Comparison of ENCODE assay signal across 12 cellular contexts in the genomic region with DNA sequence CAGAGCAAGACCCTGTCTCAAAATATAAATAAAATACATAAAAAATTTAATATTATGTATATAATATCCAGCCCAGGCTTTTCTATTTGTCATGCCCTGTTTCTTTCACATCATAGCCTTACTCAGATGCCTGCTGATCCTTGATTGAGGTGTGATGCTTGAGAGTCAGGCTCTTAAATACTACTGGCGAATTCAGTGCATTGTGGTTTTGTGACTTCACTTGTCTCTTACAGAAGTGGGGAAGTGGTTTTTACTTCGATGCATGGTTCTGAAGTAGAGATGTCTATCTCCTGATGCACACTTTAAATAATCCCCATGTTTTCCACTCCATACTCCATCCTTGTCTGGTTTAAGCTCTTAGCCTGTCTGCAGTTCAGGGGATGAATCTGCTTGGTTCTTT. TPM values are rescaled to one million over a fixed set of nuclear protein-coding genes. Genes with fewer than 3 reads are reported as not detected.
DNase-seq lines count a peak whose midpoint lies in the region; ATAC-seq, FAIRE-seq and TF ChIP-seq lines count a peak whose summit lies in the region.
"Had no signal": no experiment of that assay in that cellular context is flagged by ENCODE, and none has a peak within 500 bp of the region (broad histone marks: within the 10 kb centered on the region; RNA-seq: fewer than 3 reads in every experiment).

No MANE protein-coding gene starts in this region.

- H3K27ac ChIP-seq in GM12878 (ENCODE audit: control insufficient read depth, insufficient read depth), result no peak overlapping the region
- H3K27ac ChIP-seq: breast epithelium, lower lobe of right lung, right atrium auricular region had no signal

- no TSS peak for BruUV-seq in GM12878 (replicated peaks; lab: Mats Ljungman, UMichigan)

- no peak for TF ChIP-seq CTCF in GM12878 (IDR thresholded peaks at IDR 0.05 in 2 of 3, conservative IDR thresholded peaks at IDR 0.05 in 1 of 3; ENCODE audit: control insufficient read depth in 2 of 3, extremely low read depth in 1 of 3, insufficient read depth in 1 of 3, low read depth in 3 of 3, low read length in 3 of 3)

- no peak overlapping the region for H2AFZ ChIP-seq in GM12878 (ENCODE audit: control insufficient read depth, low read depth, low read length)

- H3K9ac ChIP-seq in GM12878 (ENCODE audit: control insufficient read depth, insufficient read depth, low read length), result no peak overlapping the region

- intact Hi-C loops in GM12878 (cut with micrococcal nuclease; ENCODE audit: unreplicated experiment), result no loop called here

- RAD21 ChIA-PET in GM12878 (lab: Charles Lee; ENCODE audit: unreplicated experiment), result no interaction called here

- no peaks in the 10 kb centered on the region for H3K4me1 ChIP-seq in GM12878 (ENCODE audit: control insufficient read depth, insufficient read depth, low read length)
- H3K4me1 ChIP-seq: breast epithelium had no signal

- H3K27me3 ChIP-seq in GM12878 (replicated peaks in 1 of 2; ENCODE audit: control insufficient read depth in 2 of 2, insufficient read depth in 2 of 2, low read length in 1 of 2), result no peaks in the 10 kb centered on the region
- H3K27me3 ChIP-seq: breast epithelium, right atrium auricular region had no signal

- WGBS in GM12878 (ENCODE audit: insufficient coverage, insufficient replicate concordance, low lambda C conversion rate, missing lambda C conversion rate), result 4% methylated on average over 2 of the region's 2 CpGs

- H4K20me1 ChIP-seq in GM12878 (ENCODE audit: control insufficient read depth, insufficient read depth), result no peaks in the 10 kb centered on the region

- DNase-seq in stimulated activated naive CD4-positive, alpha-beta T cell (lab: John Stamatoyannopoulos, UW), result peak in 5 of 6 experiments; percentile 15 to 80 (median 75)
- no peak for DNase-seq in stimulated activated naive CD4-positive, alpha-beta T cell treated with Interleukin-2 at 50 U/mL for 16 hours (lab: John Stamatoyannopoulos, UW)
- DNase-seq in RPMI7951 (ENCODE audit: low read depth) (peak; percentile 34), GM12878 (ENCODE audit: low read depth, low spot score) (no peak), frontal cortex (ENCODE audit: low spot score in 2 of 2) (no peak)
- DNase-seq: DMS153, lower lobe of right lung had no signal

- TF ChIP-seq EP300 in GM12878 (IDR thresholded peaks at IDR 0.05; ENCODE audit: borderline replicate concordance in 1 of 2, control insufficient read depth in 1 of 2, low read depth in 2 of 2, low read length in 2 of 2), result no peak

- TF ChIP-seq RAD21 in GM12878 (IDR thresholded peaks at IDR 0.05; ENCODE audit: insufficient read depth, low read depth, low read length), result no peak

- TF ChIP-seq POLR2A in GM12878 (IDR thresholded peaks at IDR 0.05; ENCODE audit: low read depth, low read length) (no peak), GM18505 (IDR thresholded peaks at IDR 0.05; ENCODE audit: borderline replicate concordance, extremely low read depth, insufficient read depth, insufficient read length) (no peak)

- FAIRE-seq in GM12878 (lab: Jason Lieb, UNC) (no peak), frontal cortex (lab: Jason Lieb, UNC) (no peak)

- SMC1A ChIA-PET in GM12878 (lab: Charles Lee; ENCODE audit: uncharacterized antibody, unreplicated experiment), result no interaction called here

- no peaks in the 10 kb centered on the region for H3K9me3 ChIP-seq in GM12878 (replicated peaks; ENCODE audit: control insufficient read depth, insufficient read depth, low read length)
- H3K9me3 ChIP-seq: breast epithelium, lower lobe of right lung, right atrium auricular region had no signal

- in situ Hi-C loops in GM12878 (cut with MboI), result no loop called here

- ATAC-seq in GM12878, result peak; percentile 53; the same call in 2 of the 3 replicates
- ATAC-seq in GM21381 (IDR thresholded peaks at IDR 0.05; ENCODE audit: unreplicated experiment), result no peak
- no peak for ATAC-seq in GM21367 (IDR thresholded peaks at IDR 0.05; ENCODE audit: unreplicated experiment)
- no peak for ATAC-seq in GM18505 (IDR thresholded peaks at IDR 0.05; ENCODE audit: unreplicated experiment)
- ATAC-seq: lower lobe of right lung had no signal

- POLR2A ChIA-PET in GM12878 (lab: Charles Lee), result interaction anchor here (0.6 kb wide), 1 partner anchor 28 kb away, joined by 4 read pairs; no protein-coding TSS in a partner anchor

- CTCF ChIA-PET in GM12878 (lab: Yijun Ruan, JAX), result no interaction called here

- peaks cover 6% of the 10 kb centered on the region; the same call in 1 of the 2 replicates for H3K79me2 ChIP-seq in GM12878 (ENCODE audit: control insufficient read depth, insufficient read depth, low read length)

- peaks cover 0 to 10% of the 10 kb centered on the region in 2 experiments; a peak in 1 of 4 replicates for H3K36me3 ChIP-seq in GM12878 (ENCODE audit: control insufficient read depth in 2 of 2, insufficient read depth in 2 of 2, low read length in 1 of 2)
- H3K36me3 ChIP-seq: breast epithelium had no signal

- no peak overlapping the region for H3K4me3 ChIP-seq in GM12878
- H3K4me3 ChIP-seq: breast epithelium, lower lobe of right lung, right atrium auricular region had no signal

- H3K4me2 ChIP-seq in GM12878 (ENCODE audit: control insufficient read depth, insufficient read depth), result no peak overlapping the region

TF ChIP-seq in GM12878, 131 proteins besides CTCF, POLR2A, EP300 and RAD21:
- TF ChIP-seq, protein P1, sequence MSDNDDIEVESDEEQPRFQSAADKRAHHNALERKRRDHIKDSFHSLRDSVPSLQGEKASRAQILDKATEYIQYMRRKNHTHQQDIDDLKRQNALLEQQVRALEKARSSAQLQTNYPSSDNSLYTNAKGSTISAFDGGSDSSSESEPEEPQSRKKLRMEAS (IDR thresholded peaks at IDR 0.05; ENCODE audit: low read depth, low read length), result no peak
- no peak for TF ChIP-seq SMARCA5 (IDR thresholded peaks at IDR 0.05)
- TF ChIP-seq, protein P2, sequence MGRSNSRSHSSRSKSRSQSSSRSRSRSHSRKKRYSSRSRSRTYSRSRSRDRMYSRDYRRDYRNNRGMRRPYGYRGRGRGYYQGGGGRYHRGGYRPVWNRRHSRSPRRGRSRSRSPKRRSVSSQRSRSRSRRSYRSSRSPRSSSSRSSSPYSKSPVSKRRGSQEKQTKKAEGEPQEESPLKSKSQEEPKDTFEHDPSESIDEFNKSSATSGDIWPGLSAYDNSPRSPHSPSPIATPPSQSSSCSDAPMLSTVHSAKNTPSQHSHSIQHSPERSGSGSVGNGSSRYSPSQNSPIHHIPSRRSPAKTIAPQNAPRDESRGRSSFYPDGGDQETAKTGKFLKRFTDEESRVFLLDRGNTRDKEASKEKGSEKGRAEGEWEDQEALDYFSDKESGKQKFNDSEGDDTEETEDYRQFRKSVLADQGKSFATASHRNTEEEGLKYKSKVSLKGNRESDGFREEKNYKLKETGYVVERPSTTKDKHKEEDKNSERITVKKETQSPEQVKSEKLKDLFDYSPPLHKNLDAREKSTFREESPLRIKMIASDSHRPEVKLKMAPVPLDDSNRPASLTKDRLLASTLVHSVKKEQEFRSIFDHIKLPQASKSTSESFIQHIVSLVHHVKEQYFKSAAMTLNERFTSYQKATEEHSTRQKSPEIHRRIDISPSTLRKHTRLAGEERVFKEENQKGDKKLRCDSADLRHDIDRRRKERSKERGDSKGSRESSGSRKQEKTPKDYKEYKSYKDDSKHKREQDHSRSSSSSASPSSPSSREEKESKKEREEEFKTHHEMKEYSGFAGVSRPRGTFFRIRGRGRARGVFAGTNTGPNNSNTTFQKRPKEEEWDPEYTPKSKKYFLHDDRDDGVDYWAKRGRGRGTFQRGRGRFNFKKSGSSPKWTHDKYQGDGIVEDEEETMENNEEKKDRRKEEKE (IDR thresholded peaks at IDR 0.05), result no peak
- TF ChIP-seq SPI1 (IDR thresholded peaks at IDR 0.05; ENCODE audit: borderline replicate concordance, insufficient read depth, low read depth, low read length), result peak; percentile 61; the same call in 1 of the 2 replicates
- no peak for TF ChIP-seq MEF2A (IDR thresholded peaks at IDR 0.05; ENCODE audit: insufficient read depth, low read depth, low read length)
- TF ChIP-seq RFX5 (IDR thresholded peaks at IDR 0.05; ENCODE audit: low read depth, low read length), result peak; percentile 50; the same call in 1 of the 2 replicates
- TF ChIP-seq RUNX3 (IDR thresholded peaks at IDR 0.05; ENCODE audit: low read length), result peak; percentile 78
- TF ChIP-seq SUPT20H (IDR thresholded peaks at IDR 0.05; ENCODE audit: borderline replicate concordance, control insufficient read depth, low read depth, low read length), result no peak

RNA-seq across cellular contexts. Expression of a gene that starts 29.1 kb away (rescaled TPM):
- total RNA-seq in RPMI7951 (2014; rRNA removed; shearing (Covaris generic)), result 29.9 and 30.1 TPM in 2 replicates
- total RNA-seq in GM12878 (2013; cell fraction: nucleolus; rRNA removed), result 265 and 317 TPM in 2 replicates
- total RNA-seq in GM12878 (2014; rRNA removed) (43.5 and 47.9 TPM in 2 replicates), GM12878 (2014; rRNA removed; fragmentation: Illumina TruSeq; extraction: Trizol) (41.2 and 44.3 TPM in 2 replicates), GM12878 (2021) (86.0 and 87.6 TPM in 2 replicates), frontal cortex (64.8 TPM)
- polyA plus RNA-seq in GM12878 (2011; ENCODE audit: low read depth), result 59.0 TPM
- polyA plus RNA-seq in GM12878 (2011; rRNA removed) (43.8 and 53.0 TPM in 2 replicates), GM12878 (2014; fragmentation: Illumina TruSeq; extraction: Trizol) (51.8 and 64.0 TPM in 2 replicates), GM12878 (2014; fragmentation: Nextera tagmentation; extraction: Ambion mirVana) (10 to 100 TPM; 11.0 to 14.8 TPM), GM12878 (2014; rRNA removed) (60.5 and 62.4 TPM in 2 replicates), GM12878 (2016; fragmentation: Nextera tagmentation; extraction: Ambion mirVana) (10 to 100 TPM; 60.7 to 68.0 TPM)
- 45.7 and 51.0 TPM in 2 replicates for polyA plus RNA-seq in GM12878 (2011; cell fraction: cytosol; rRNA removed)
- polyA plus RNA-seq in GM12878 (2011; cell fraction: nucleus; rRNA removed), result 190 and 214 TPM in 2 replicates
- 46.8 and 57.2 TPM in 2 replicates for polyA plus RNA-seq in GM12878 (2012)
- 71.8 and 76.1 TPM in 2 replicates for polyA minus RNA-seq in GM12878 (2011; rRNA and poly(A)+ RNA removed)
- polyA minus RNA-seq in GM12878 (2011; cell fraction: cytosol; rRNA and poly(A)+ RNA removed), result 17.2 and 23.4 TPM in 2 replicates
- polyA minus RNA-seq in GM12878 (2011; cell fraction: nucleus; rRNA and poly(A)+ RNA removed), result 55.7 and 92.0 TPM in 2 replicates

Comparison
In these comparisons a context has a peak if more than half of its experiments do, and no peak if none do; other contexts are left out.
1. DNase-seq: peak in stimulated activated naive CD4-positive, alpha-beta T cell (5 of 6) and RPMI7951 (single experiment); none in stimulated activated naive CD4-positive, alpha-beta T cell treated with Interleukin-2 at 50 U/mL for 16 hours (single experiment), GM12878 (single experiment) and frontal cortex (0 of 2).